ENCODE assay signal across 15 cellular contexts in the genomic region with DNA sequence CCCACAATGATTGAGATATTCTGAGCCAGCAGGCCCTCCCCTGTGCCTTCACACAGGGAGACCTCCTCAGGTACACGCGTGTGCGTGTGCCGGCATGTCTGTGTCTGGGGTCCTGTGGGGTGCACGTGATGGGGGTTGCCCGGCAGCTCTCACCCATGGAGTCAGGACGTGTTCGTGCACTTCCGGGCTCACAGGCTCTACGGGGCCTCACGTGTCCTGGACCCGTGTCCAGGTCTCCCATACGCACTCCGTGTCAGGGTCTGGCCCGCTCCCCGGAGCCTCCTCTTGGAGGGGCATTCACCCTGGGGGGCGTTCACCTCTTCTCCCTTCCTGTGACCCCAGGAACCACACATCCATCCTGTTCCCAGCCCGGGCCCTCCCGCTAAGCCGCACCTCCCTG. TPM values are rescaled to one million over a fixed set of nuclear protein-coding genes. Genes with fewer than 3 reads are reported as not detected.
"Had no signal": no experiment of that assay in that cellular context is flagged by ENCODE, and none has a peak within 500 bp of the region (broad histone marks: within the 10 kb centered on the region; RNA-seq: fewer than 3 reads in every experiment).

No MANE protein-coding gene starts in this region.

- H3K27ac ChIP-seq: ascending aorta, testis had no signal

- H3K27me3 ChIP-seq: testis had no signal

- ATAC-seq: activated CD4-positive, CD25-positive, alpha-beta regulatory T cell treated with anti-CD3 and anti-CD28 coated beads, Interleukin-2, amount 50 U/mL, for 24 hours; activated CD8-positive, alpha-beta memory T cell treated with anti-CD3 and anti-CD28 coated beads, Interleukin-2, amount 10 ng/mL, durations not matched to agents 7 days and 5 days; activated T-cell treated with anti-CD3 and anti-CD28 coated beads, Interleukin-2, amount 50 U/mL, for 4 hours; sciatic nerve; T-helper 17 cell had no signal

- H3K36me3 ChIP-seq: ascending aorta had no signal

- H3K4me3 ChIP-seq: ascending aorta, testis had no signal

- FAIRE-seq: endothelial cell of umbilical vein, frontal cortex, TTC549 had no signal

- DNase-seq: activated CD4-positive, alpha-beta T cell treated with anti-CD3 and anti-CD28 coated beads, Interleukin-2, amount 50 U/mL, for 4 hours; activated CD8-positive, alpha-beta memory T cell treated with anti-CD3 and anti-CD28 coated beads, Interleukin-2, amount 10 ng/mL, durations not matched to agents 7 days and 5 days; activated gamma-delta T cell treated with Interleukin-2 at 50 U/mL for 16 hours; activated naive CD8-positive, alpha-beta T cell treated with anti-CD3 and anti-CD28 coated beads, Interleukin-2, amount 10 ng/mL, durations not matched to agents 7 days and 5 days; activated T-cell treated with anti-CD3 and anti-CD28 coated beads, Interleukin-2, amount 50 U/mL, for 4 hours; kidney glomerular epithelial cell; stimulated activated CD8-positive, alpha-beta memory T cell treated with anti-CD3 and anti-CD28 coated beads, Interleukin-4, amount 100 ng/mL, for 48 hours; T-helper 17 cell; testis had no signal

- H3K9me3 ChIP-seq: ascending aorta, testis had no signal

RNA-seq across cellular contexts. Expression of gene SAMD11, which starts 13.1 kb away (rescaled TPM):
- total RNA-seq: activated T-cell treated with anti-CD3 and anti-CD28 coated beads, Interleukin-2, amount 50 U/mL, for 4 hours; endothelial cell of umbilical vein; T-helper 17 cell had no signal
- polyA plus RNA-seq: endothelial cell of umbilical vein had no signal

RNA-seq across cellular contexts. Expression of gene PLEKHN1, which starts 29.4 kb away (rescaled TPM):
- total RNA-seq: ascending aorta, frontal cortex had no signal

RNA-seq across cellular contexts. Expression of gene PERM1, which starts 45.0 kb away (rescaled TPM):
- total RNA-seq: activated CD8-positive, alpha-beta memory T cell treated with anti-CD3 and anti-CD28 coated beads, Interleukin-2, amount 10 ng/mL, durations not matched to agents 7 days and 5 days; activated naive CD8-positive, alpha-beta T cell treated with anti-CD3 and anti-CD28 coated beads, Interleukin-2, amount 10 ng/mL, durations not matched to agents 7 days and 5 days; activated T-cell treated with anti-CD3 and anti-CD28 coated beads, Interleukin-2, amount 50 U/mL, for 4 hours; ascending aorta; endothelial cell of umbilical vein; frontal cortex; sciatic nerve; T-helper 17 cell had no signal
- polyA plus RNA-seq: endothelial cell of umbilical vein had no signal
